ENCODE assay signal across 11 cellular contexts in genomic region chr10:112369495-112370423, GRCh38. TPM values are rescaled to one million over a fixed set of nuclear protein-coding genes. Genes with fewer than 3 reads are reported as not detected.
A peak's percentile ranks its signal among the peaks of the same experiment; 100 is the strongest.
DNase-seq lines count a peak whose midpoint lies in the region; ATAC-seq, FAIRE-seq and TF ChIP-seq lines count a peak whose summit lies in the region.
"Had no signal": no experiment of that assay in that cellular context is flagged by ENCODE, and none has a peak within 500 bp of the region (broad histone marks: within the 10 kb centered on the region; RNA-seq: fewer than 3 reads in every experiment).

No MANE protein-coding gene starts in this region.

- H3K36me3 ChIP-seq in kidney (ENCODE audit: control insufficient read depth in 1 of 2, insufficient read depth in 2 of 2, low read length in 2 of 2) (no peaks in the 10 kb centered on the region), ovary (no peaks in the 10 kb centered on the region), HAP-1 (replicated peaks) (no peaks in the 10 kb centered on the region)

- TF ChIP-seq EP300 in ovary (IDR thresholded peaks at IDR 0.05), result no peak

- FAIRE-seq in kidney (lab: Jason Lieb, UNC), result no peak
- FAIRE-seq: TTC549 had no signal

- TF ChIP-seq CTCF in kidney (IDR thresholded peaks at IDR 0.05; ENCODE audit: borderline replicate concordance, extremely low read depth, insufficient read depth) (no peak), ovary (IDR thresholded peaks at IDR 0.05) (no peak)

- H3K27me3 ChIP-seq in ovary, result no peaks in the 10 kb centered on the region
- no peaks in the 10 kb centered on the region for H3K27me3 ChIP-seq in HAP-1 (ENCODE audit: low read depth)

- no peaks in the 10 kb centered on the region for H3K4me1 ChIP-seq in kidney (ENCODE audit: control insufficient read depth in 1 of 2, insufficient read depth in 1 of 2, low read depth in 1 of 2, low read length in 2 of 2)
- peaks cover 2% of the 10 kb centered on the region for H3K4me1 ChIP-seq in ovary (ENCODE audit: insufficient read depth)
- no peaks in the 10 kb centered on the region for H3K4me1 ChIP-seq in HAP-1

- in situ Hi-C loops in HAP-1 (cut with MboI; ENCODE audit: low sequenced_read_pairs), result no loop called here

- no peak overlapping the region for H3K9ac ChIP-seq in kidney (ENCODE audit: low read length in 2 of 2)

- intact Hi-C loops in kidney (cut with DNase I) (no loop called here), ovary (cut with DNase I) (no loop called here)

- H3K27ac ChIP-seq in kidney (ENCODE audit: low read depth in 2 of 2, low read length in 2 of 2), result no peak overlapping the region
- H3K27ac ChIP-seq in ovary, result no peak overlapping the region

- H3K4me3 ChIP-seq in kidney (ENCODE audit: low read length in 2 of 2), result no peak overlapping the region
- H3K4me3 ChIP-seq in ovary, result no peak overlapping the region
- no peak overlapping the region for H3K4me3 ChIP-seq in HAP-1

- ATAC-seq in GM18511 (IDR thresholded peaks at IDR 0.05; ENCODE audit: unreplicated experiment), result peak; percentile 92
- ATAC-seq in GM21367 (IDR thresholded peaks at IDR 0.05; ENCODE audit: unreplicated experiment), result peak; percentile 91
- peak; percentile 86 for ATAC-seq in HG03108 (IDR thresholded peaks at IDR 0.05; ENCODE audit: unreplicated experiment)

- TF ChIP-seq POLR2A in ovary (IDR thresholded peaks at IDR 0.05), result no peak

- WGBS in ovary, 3 donors, result 87 to 93% (median 90%) methylated on average over 27 to 40 of the region's 40 CpGs

- H3K9me3 ChIP-seq in kidney (ENCODE audit: control insufficient read depth in 1 of 2, low read length in 2 of 2) (no peaks in the 10 kb centered on the region), ovary (no peaks in the 10 kb centered on the region), HAP-1 (no peaks in the 10 kb centered on the region)

- peak; percentile 68 for DNase-seq in kidney
- no peak for DNase-seq in UCSD-AML1 (lab: John Stamatoyannopoulos, UW; ENCODE audit: unreplicated experiment)
- no peak for DNase-seq in ovary
- no peak for DNase-seq in NCI-H187 (lab: John Stamatoyannopoulos, UW)
- no peak for DNase-seq in HAP-1 (ENCODE audit: low spot score in 2 of 2)
- DNase-seq: stimulated activated CD4-positive, alpha-beta T cell treated with anti-CD3 and anti-CD28 coated beads, Interleukin-4, amount 100 ng/mL, for 1 hour had no signal

RNA-seq across cellular contexts. Expression of gene ACSL5, which starts 4.2 kb away (rescaled TPM):
- total RNA-seq in kidney (21.8 TPM), ovary (10 to 100 TPM in 6 of 7 donors, 1 to 10 TPM in 1; 7.9 to 34.2 (median 20.6) TPM)
- polyA plus RNA-seq in kidney (ENCODE audit: insufficient read depth, low read depth, low replicate concordance) (5.6 TPM), ovary (10 to 100 TPM; 10.8 to 29.4 TPM)
- total RNA-seq: NCI-H460 had no signal
